ENCODE assay signal across 1 cellular context in the genomic region with DNA sequence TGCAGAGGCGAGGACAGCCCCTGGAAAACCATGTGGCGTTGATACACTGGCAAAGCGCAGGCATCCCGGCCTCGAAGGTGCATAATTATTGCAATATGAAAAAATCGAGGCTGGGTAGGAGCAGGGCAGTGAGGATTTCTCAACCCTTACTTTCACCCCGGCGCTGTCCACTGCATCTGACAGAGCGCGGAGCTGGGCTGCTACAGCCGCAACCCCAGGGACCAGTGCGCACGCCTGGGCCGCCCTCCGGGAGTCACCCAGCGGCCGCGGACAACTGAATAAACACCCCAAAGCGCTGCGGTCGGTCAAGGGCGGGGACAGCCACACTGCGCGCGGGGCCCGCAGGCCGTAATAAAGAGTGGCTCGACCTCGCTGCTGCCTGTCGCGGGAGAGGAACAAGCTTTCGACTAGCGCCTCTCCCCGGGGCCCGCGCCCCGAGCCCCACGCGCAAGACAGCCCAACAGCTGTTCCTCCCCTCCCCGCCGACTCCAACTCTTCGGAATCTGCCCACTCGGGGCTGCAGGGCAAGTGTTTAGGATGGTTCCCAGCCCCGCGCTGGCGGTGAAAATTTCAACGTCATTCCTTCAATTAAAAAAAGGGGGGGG.
TF ChIP-seq lines count a peak whose summit lies in the region.

No MANE protein-coding gene starts in this region.

TF ChIP-seq in IMR-90, 13 proteins besides CTCF, POLR2A, EP300 and RAD21 (continued from another document):
- TF ChIP-seq RCOR1 (IDR thresholded peaks at IDR 0.05; ENCODE audit: insufficient replicate concordance, low read length) (no peak), CHD1 (IDR thresholded peaks at IDR 0.05; ENCODE audit: low read depth, low read length) (no peak), ELK1 (IDR thresholded peaks at IDR 0.05; ENCODE audit: borderline replicate concordance, low read depth, low read length) (no peak), MAZ (IDR thresholded peaks at IDR 0.05; ENCODE audit: borderline replicate concordance, low read depth, low read length) (no peak), NFE2L2 (IDR thresholded peaks at IDR 0.05; ENCODE audit: low read depth, low read length) (no peak), MAFK (IDR thresholded peaks at IDR 0.05; ENCODE audit: low read depth, low read length) (no peak), SMC3 (IDR thresholded peaks at IDR 0.05; ENCODE audit: low read depth, low read length) (no peak), BHLHE40 (IDR thresholded peaks at IDR 0.05; ENCODE audit: low read depth, low read length) (no peak)
